18 cellular contexts compared by ENCODE assay signal in the genomic region with DNA sequence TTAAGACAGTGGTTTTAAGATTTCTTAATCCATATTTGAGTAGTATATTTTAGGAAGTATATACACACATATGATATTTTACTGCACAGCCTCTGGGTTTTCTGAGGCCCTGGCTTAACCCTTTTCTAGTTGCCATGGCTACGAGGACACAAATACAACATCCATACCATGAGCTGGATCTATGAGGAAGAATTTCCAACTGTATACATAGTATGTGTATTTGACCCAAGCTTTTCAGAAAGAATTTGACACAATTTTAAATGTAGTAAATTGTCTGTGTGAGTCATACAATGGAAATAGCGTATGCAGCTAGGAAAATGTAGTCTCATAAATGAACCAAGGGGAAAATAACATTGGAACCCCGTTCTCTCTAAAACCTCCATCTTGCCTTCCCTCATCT.
DNase-seq lines count a peak whose midpoint lies in the region; ATAC-seq and TF ChIP-seq lines count a peak whose summit lies in the region.
"Had no signal": no experiment of that assay in that cellular context is flagged by ENCODE, and none has a peak within 500 bp of the region (broad histone marks: within the 10 kb centered on the region; RNA-seq: fewer than 3 reads in every experiment).

No MANE protein-coding gene starts in this region.

- H3K23ac ChIP-seq in mesenchymal stem cell (ENCODE audit: low read length in 2 of 2): no peak overlapping the region

- no peak overlapping the region for H2BK15ac ChIP-seq in mesenchymal stem cell (ENCODE audit: low read depth, poor library complexity, severe bottlenecking)

- no peak overlapping the region for H2BK5ac ChIP-seq in mesenchymal stem cell (ENCODE audit: low read depth, low read length, poor library complexity, severe bottlenecking)

- no peak overlapping the region for H4K91ac ChIP-seq in mesenchymal stem cell (ENCODE audit: low read length)

- peak; percentile 26 for DNase-seq in NCI-H82 (lab: John Stamatoyannopoulos, UW)
- DNase-seq in NCI-H82 treated with DMSO at 0.1 percent for 48 hours (lab: John Stamatoyannopoulos, UW; ENCODE audit: unreplicated experiment): no peak
- peak; percentile 78 for DNase-seq in brain microvascular endothelial cell
- DNase-seq in mesenchymal stem cell: peak; percentile 92
- no peak for DNase-seq in uterus
- DNase-seq in activated CD4-positive, alpha-beta memory T cell treated with anti-CD3 and anti-CD28 coated beads for 36 hours: no peak
- DNase-seq in posterior vena cava (ENCODE audit: low spot score): no peak
- DNase-seq: activated naive CD4-positive, alpha-beta T cell treated with anti-CD3 and anti-CD28 coated beads for 36 hours; CD8-positive, alpha-beta memory T cell; central memory CD4-positive, alpha-beta T cell; GF-D8; MG63; sigmoid colon; stimulated activated CD4-positive, alpha-beta T cell treated with anti-CD3 and anti-CD28 coated beads, Interleukin-4, amount 100 ng/mL, for 24 hours had no signal

- H3K4me2 ChIP-seq in mesenchymal stem cell (ENCODE audit: low read length, poor library complexity, severe bottlenecking): no peak overlapping the region

- CTCF ChIA-PET in activated CD4-positive, alpha-beta memory T cell treated with anti-CD3 and anti-CD28 coated beads for 36 hours (lab: Charles Lee): interaction anchor here (1.0 to 1.8 kb wide), 4 partner anchors 139 to 386 kb away, joined by 3 to 21 read pairs (median 3); no protein-coding TSS in a partner anchor

- H2AFZ ChIP-seq in mesenchymal stem cell (ENCODE audit: low read depth, low read length): no peak overlapping the region

- H3K27ac ChIP-seq in brain microvascular endothelial cell: peak overlapping the region; percentile 8
- no peak overlapping the region for H3K27ac ChIP-seq in mesenchymal stem cell (ENCODE audit: low read length, poor library complexity, severe bottlenecking)
- peak overlapping the region; percentile 8 to 69 for H3K27ac ChIP-seq in uterus
- H3K27ac ChIP-seq: neutrophil, SK-N-MC had no signal

- in situ Hi-C loops in brain microvascular endothelial cell (cut with HindIII; ENCODE audit: low pct_ligation_motif_present, low sequenced_read_pairs): no loop called here

- no peak overlapping the region for H3K4me3 ChIP-seq in brain microvascular endothelial cell (ENCODE audit: low read depth, low read length)
- H3K4me3 ChIP-seq in mesenchymal stem cell (ENCODE audit: insufficient read depth in 1 of 2, low read depth in 1 of 2, low read length in 2 of 2): no peak overlapping the region
- no peak overlapping the region for H3K4me3 ChIP-seq in uterus
- H3K4me3 ChIP-seq: MG63, sigmoid colon, SK-N-MC, vagina had no signal

- H3K36me3 Mint-ChIP-seq in activated CD4-positive, alpha-beta memory T cell treated with anti-CD3 and anti-CD28 coated beads for 36 hours: no peaks in the 10 kb centered on the region
- H3K36me3 Mint-ChIP-seq: CD8-positive, alpha-beta memory T cell had no signal

- H3K4me1 Mint-ChIP-seq in activated CD4-positive, alpha-beta memory T cell treated with anti-CD3 and anti-CD28 coated beads for 36 hours (ENCODE audit: low read depth): peaks cover 7% of the 10 kb centered on the region

- no peak overlapping the region for H3K9ac ChIP-seq in mesenchymal stem cell (ENCODE audit: low read length)

- no peaks in the 10 kb centered on the region for H3K79me1 ChIP-seq in mesenchymal stem cell (replicated peaks; ENCODE audit: low read length, poor library complexity, severe bottlenecking)

- POLR2A ChIA-PET in activated CD4-positive, alpha-beta memory T cell treated with anti-CD3 and anti-CD28 coated beads for 36 hours (lab: Charles Lee): no interaction called here

- no peak for ATAC-seq in GM19351 (IDR thresholded peaks at IDR 0.05; ENCODE audit: unreplicated experiment)

- H3K9me3 ChIP-seq in mesenchymal stem cell (ENCODE audit: control insufficient read depth, low read length) (no peaks in the 10 kb centered on the region), uterus (no peaks in the 10 kb centered on the region)
- H3K9me3 ChIP-seq: MG63, neutrophil, sigmoid colon, vagina had no signal

- H3K4me3 Mint-ChIP-seq in activated CD4-positive, alpha-beta memory T cell treated with anti-CD3 and anti-CD28 coated beads for 36 hours: no peak overlapping the region
- H3K4me3 Mint-ChIP-seq: activated naive CD4-positive, alpha-beta T cell treated with anti-CD3 and anti-CD28 coated beads for 36 hours; CD8-positive, alpha-beta memory T cell had no signal

- H3K9me3 Mint-ChIP-seq in activated CD4-positive, alpha-beta memory T cell treated with anti-CD3 and anti-CD28 coated beads for 36 hours: no peaks in the 10 kb centered on the region
- H3K9me3 Mint-ChIP-seq: activated naive CD4-positive, alpha-beta T cell treated with anti-CD3 and anti-CD28 coated beads for 36 hours; CD8-positive, alpha-beta memory T cell had no signal

- no peak overlapping the region for H3K27ac Mint-ChIP-seq in activated CD4-positive, alpha-beta memory T cell treated with anti-CD3 and anti-CD28 coated beads for 36 hours
- H3K27ac Mint-ChIP-seq: activated naive CD4-positive, alpha-beta T cell treated with anti-CD3 and anti-CD28 coated beads for 36 hours; CD8-positive, alpha-beta memory T cell had no signal

- H3K36me3 ChIP-seq in brain microvascular endothelial cell (replicated peaks): no peaks in the 10 kb centered on the region
- no peaks in the 10 kb centered on the region for H3K36me3 ChIP-seq in mesenchymal stem cell (ENCODE audit: control insufficient read depth in 1 of 2, insufficient read depth in 2 of 2, low read depth in 1 of 2, low read length in 2 of 2)
- no peaks in the 10 kb centered on the region for H3K36me3 ChIP-seq in uterus
- H3K36me3 ChIP-seq: MG63, neutrophil, sigmoid colon, vagina had no signal

- TF ChIP-seq CTCF in brain microvascular endothelial cell (IDR thresholded peaks at IDR 0.05; ENCODE audit: low read depth, low read length, missing control alignments) (no peak), uterus (IDR thresholded peaks at IDR 0.05) (no peak)

- no peak overlapping the region for H2BK120ac ChIP-seq in mesenchymal stem cell (ENCODE audit: low read depth, low read length)

- intact Hi-C loops in uterus (cut with DNase I; ENCODE audit: low total_unique reads) (loop anchor here (10.0 kb wide), 2 partner anchors 163 to 383 kb away; no protein-coding TSS in a partner anchor), posterior vena cava (cut with DNase I) (loop anchor here in 1 of 2 donors (5.0 kb wide), 1 partner anchor 385 kb away; no protein-coding TSS in a partner anchor)
- intact Hi-C loops in activated CD4-positive, alpha-beta memory T cell treated with anti-CD3 and anti-CD28 coated beads for 36 hours (cut with micrococcal nuclease): loop anchor here (5.0 kb wide), 1 partner anchor 145 kb away; no protein-coding TSS in a partner anchor

- no peak overlapping the region for H3K14ac ChIP-seq in mesenchymal stem cell (ENCODE audit: low read length in 2 of 2)

- no peak for TF ChIP-seq POLR2A in uterus (IDR thresholded peaks at IDR 0.05)

- H4K8ac ChIP-seq in mesenchymal stem cell (ENCODE audit: low read length): no peak overlapping the region

- H3K4me1 ChIP-seq in mesenchymal stem cell (ENCODE audit: control insufficient read depth, insufficient read depth, low read depth, low read length) (peaks cover 8% of the 10 kb centered on the region), uterus (peaks cover 0 to 13% of the 10 kb centered on the region in 2 donors)

- H2AK5ac ChIP-seq in mesenchymal stem cell (ENCODE audit: low read length, severe bottlenecking): no peak overlapping the region

- no peak overlapping the region for H2BK12ac ChIP-seq in mesenchymal stem cell (ENCODE audit: low read length in 2 of 2)

- WGBS in mesenchymal stem cell: no CpG with 5 or more reads among the region's 3 CpGs

- no peak overlapping the region for H3K18ac ChIP-seq in mesenchymal stem cell (ENCODE audit: low read depth in 1 of 2, low read length in 2 of 2)

- H3K4ac ChIP-seq in mesenchymal stem cell (ENCODE audit: low read depth in 1 of 2, low read length in 2 of 2): no peak overlapping the region

- peaks cover 37% of the 10 kb centered on the region for H3K27me3 Mint-ChIP-seq in activated CD4-positive, alpha-beta memory T cell treated with anti-CD3 and anti-CD28 coated beads for 36 hours

- H3K27me3 ChIP-seq in brain microvascular endothelial cell (replicated peaks): no peaks in the 10 kb centered on the region
- peaks cover 0 to 25% of the 10 kb centered on the region in 2 experiments for H3K27me3 ChIP-seq in mesenchymal stem cell (ENCODE audit: control insufficient read depth in 1 of 2, insufficient read depth in 1 of 2, low read length in 2 of 2)
- H3K27me3 ChIP-seq in uterus: no peaks in the 10 kb centered on the region
- H3K27me3 ChIP-seq: MG63, neutrophil, sigmoid colon, vagina had no signal

Comparison
In these comparisons a context has a peak if more than half of its experiments do, and no peak if none do; other contexts are left out.
1. DNase-seq: peak in NCI-H82 (single experiment), brain microvascular endothelial cell (single experiment) and mesenchymal stem cell (single experiment); none in NCI-H82 treated with DMSO at 0.1 percent for 48 hours (single experiment), uterus (0 of 2), activated CD4-positive, alpha-beta memory T cell treated with anti-CD3 and anti-CD28 coated beads for 36 hours (single experiment) and posterior vena cava (single experiment).